ENCODE assay signal across 21 cellular contexts in genomic region chr6:168131464-168132415, GRCh38. TPM values are rescaled to one million over a fixed set of nuclear protein-coding genes. Genes with fewer than 3 reads are reported as not detected.
DNase-seq lines count a peak whose midpoint lies in the region; ATAC-seq and TF ChIP-seq lines count a peak whose summit lies in the region.
"Had no signal": no experiment of that assay in that cellular context is flagged by ENCODE, and none has a peak within 500 bp of the region (broad histone marks: within the 10 kb centered on the region; RNA-seq: fewer than 3 reads in every experiment).

No MANE protein-coding gene starts in this region.

- DNase-seq in GM23248: no peak
- no peak for DNase-seq in IMR-90
- DNase-seq in neural progenitor cell (ENCODE audit: low spot score): peak; percentile 56
- no peak for DNase-seq in omental fat pad (ENCODE audit: low spot score)
- DNase-seq in GOT3 (lab: John Stamatoyannopoulos, UW): no peak
- DNase-seq in activated T-helper 1 cell treated with anti-CD3 and anti-CD28 coated beads, Interleukin-12 subunit alpha, Interleukin-12 subunit beta, Interleukin-2, Interleukin-4 antibody, amounts not matched to agents 30 ng/mL and 10 ng/mL and 1 ng/mL, durations not matched to agents 14 hours and 24 hours and 36 hours (ENCODE audit: low spot score): no peak
- DNase-seq: activated naive CD4-positive, alpha-beta T cell; dermis blood vessel endothelial cell; mucosa of descending colon; NCI-H187; OCI-M1; pancreas; small intestine; stimulated activated CD4-positive, alpha-beta T cell treated with anti-CD3 and anti-CD28 coated beads, Interleukin-4, amount 100 ng/mL, for 4 hours had no signal

- no peak overlapping the region for H3K18ac ChIP-seq in IMR-90 (ENCODE audit: low read depth, low read length)

- no peaks in the 10 kb centered on the region for H3K27me3 ChIP-seq in GM23248 (replicated peaks; ENCODE audit: insufficient read depth)
- peaks cover 7% of the 10 kb centered on the region for H3K27me3 ChIP-seq in IMR-90 (ENCODE audit: control insufficient read depth, insufficient read depth, low read length)
- H3K27me3 ChIP-seq in neural progenitor cell: peaks cover 13% of the 10 kb centered on the region
- H3K27me3 ChIP-seq: pancreas had no signal

- no peaks in the 10 kb centered on the region for H3K9me3 Mint-ChIP-seq in neural progenitor cell
- no peaks in the 10 kb centered on the region for H3K9me3 Mint-ChIP-seq in activated T-helper 1 cell treated with anti-CD3 and anti-CD28 coated beads, Interleukin-12 subunit alpha, Interleukin-12 subunit beta, Interleukin-2, Interleukin-4 antibody, amounts not matched to agents 30 ng/mL and 10 ng/mL and 1 ng/mL, durations not matched to agents 14 hours and 24 hours and 36 hours

- H4K20me1 ChIP-seq in GM23248 (ENCODE audit: insufficient read depth) (no peaks in the 10 kb centered on the region), IMR-90 (ENCODE audit: insufficient read depth, low read length) (no peaks in the 10 kb centered on the region), neural progenitor cell (ENCODE audit: low read depth) (no peaks in the 10 kb centered on the region)

- no TSS peak for BruUV-seq in IMR-90 (replicated peaks; lab: Mats Ljungman, UMichigan)

- H3K9me3 ChIP-seq in GM23248 (ENCODE audit: low read depth) (no peaks in the 10 kb centered on the region), IMR-90 (ENCODE audit: control insufficient read depth, insufficient read depth, low read length) (no peaks in the 10 kb centered on the region), iPS-18c (ENCODE audit: control insufficient read depth, insufficient read depth, low read length) (no peaks in the 10 kb centered on the region), neural progenitor cell (ENCODE audit: low read depth) (no peaks in the 10 kb centered on the region)
- H3K9me3 ChIP-seq: mucosa of descending colon, pancreas, suprapubic skin had no signal

- peak overlapping the region; percentile 86 for H3K4me2 ChIP-seq in GM23248 (ENCODE audit: unreplicated experiment)
- H3K4me2 ChIP-seq in IMR-90 (ENCODE audit: low read depth, low read length): no peak overlapping the region; the same call in 1 of the 2 replicates
- peak overlapping the region; percentile 60 for H3K4me2 ChIP-seq in neural progenitor cell

- no peaks in the 10 kb centered on the region for H3K9me2 ChIP-seq in GM23248 (ENCODE audit: insufficient read depth)

- H2BK15ac ChIP-seq in IMR-90 (ENCODE audit: low read depth, low read length): no peak overlapping the region

- H2BK5ac ChIP-seq in IMR-90 (ENCODE audit: low read depth, low read length, poor library complexity, severe bottlenecking): no peak overlapping the region

- WGBS in GM23248 (ENCODE audit: low coverage in 1 of 2, low lambda C conversion rate in 2 of 2, missing lambda C conversion rate in 2 of 2), 2 experiments: 91 to 92% methylated on average over 20 of the region's 20 CpGs
- WGBS in IMR-90 (ENCODE audit: extremely low coverage in 2 of 2, insufficient read length in 1 of 2), 2 experiments: 92% methylated on average over 12 of the region's 20 CpGs; no CpG with 5 or more reads in 1 of the 2 experiments

- TF ChIP-seq RAD21 in IMR-90 (IDR thresholded peaks at IDR 0.05; ENCODE audit: low read length): no peak

- peak overlapping the region; percentile 73; the same call in 1 of the 2 replicates for H3K9ac ChIP-seq in GM23248
- no peak overlapping the region for H3K9ac ChIP-seq in IMR-90 (ENCODE audit: low read depth, low read length)
- no peak overlapping the region for H3K9ac ChIP-seq in neural progenitor cell

- no peak overlapping the region for H3K23ac ChIP-seq in IMR-90 (ENCODE audit: low read depth, low read length)

- POLR2A ChIA-PET in IMR-90 (lab: Charles Lee; ENCODE audit: unreplicated experiment): no interaction called here

- H3K36me3 Mint-ChIP-seq in neural progenitor cell: no peaks in the 10 kb centered on the region
- H3K36me3 Mint-ChIP-seq in activated T-helper 1 cell treated with anti-CD3 and anti-CD28 coated beads, Interleukin-12 subunit alpha, Interleukin-12 subunit beta, Interleukin-2, Interleukin-4 antibody, amounts not matched to agents 30 ng/mL and 10 ng/mL and 1 ng/mL, durations not matched to agents 14 hours and 24 hours and 36 hours (ENCODE audit: low read depth): no peaks in the 10 kb centered on the region

- H2AK5ac ChIP-seq in IMR-90 (ENCODE audit: low read depth, low read length): no peak overlapping the region

- peak overlapping the region; percentile 34 for H2AK9ac ChIP-seq in IMR-90 (replicated peaks; ENCODE audit: low read depth, low read length, poor library complexity)

- peak overlapping the region; percentile 5 for H3K27ac Mint-ChIP-seq in neural progenitor cell
- H3K27ac Mint-ChIP-seq in activated T-helper 1 cell treated with anti-CD3 and anti-CD28 coated beads, Interleukin-12 subunit alpha, Interleukin-12 subunit beta, Interleukin-2, Interleukin-4 antibody, amounts not matched to agents 30 ng/mL and 10 ng/mL and 1 ng/mL, durations not matched to agents 14 hours and 24 hours and 36 hours: no peak overlapping the region

- H3K4me3 Mint-ChIP-seq in neural progenitor cell: no peak overlapping the region
- H3K4me3 Mint-ChIP-seq in activated T-helper 1 cell treated with anti-CD3 and anti-CD28 coated beads, Interleukin-12 subunit alpha, Interleukin-12 subunit beta, Interleukin-2, Interleukin-4 antibody, amounts not matched to agents 30 ng/mL and 10 ng/mL and 1 ng/mL, durations not matched to agents 14 hours and 24 hours and 36 hours: no peak overlapping the region

- H4K8ac ChIP-seq in IMR-90 (ENCODE audit: low read depth in 2 of 2, low read length in 2 of 2): no peak overlapping the region

- H3K27ac ChIP-seq in GM23248 (no peak overlapping the region), IMR-90 (ENCODE audit: insufficient read depth, low read length) (no peak overlapping the region), neural progenitor cell (no peak overlapping the region)
- H3K27ac ChIP-seq: pancreas, suprapubic skin had no signal

- H3K27me3 Mint-ChIP-seq in neural progenitor cell (ENCODE audit: insufficient read depth, low read depth): peaks cover 5% of the 10 kb centered on the region
- no peaks in the 10 kb centered on the region for H3K27me3 Mint-ChIP-seq in activated T-helper 1 cell treated with anti-CD3 and anti-CD28 coated beads, Interleukin-12 subunit alpha, Interleukin-12 subunit beta, Interleukin-2, Interleukin-4 antibody, amounts not matched to agents 30 ng/mL and 10 ng/mL and 1 ng/mL, durations not matched to agents 14 hours and 24 hours and 36 hours (ENCODE audit: insufficient read depth)

- H3K4ac ChIP-seq in IMR-90 (ENCODE audit: low read depth, low read length): no peak overlapping the region

- H3K79me2 ChIP-seq in GM23248 (ENCODE audit: insufficient read depth) (no peaks in the 10 kb centered on the region), neural progenitor cell (ENCODE audit: low read depth) (no peaks in the 10 kb centered on the region)

- intact Hi-C loops in IMR-90 (cut with micrococcal nuclease): loop anchor here (1.0 to 2.0 kb wide), 2 partner anchors 43 to 71 kb away; no protein-coding TSS in a partner anchor
- intact Hi-C loops in activated T-helper 1 cell treated with anti-CD3 and anti-CD28 coated beads, Interleukin-12 subunit alpha, Interleukin-12 subunit beta, Interleukin-2, Interleukin-4 antibody, amounts not matched to agents 30 ng/mL and 10 ng/mL and 1 ng/mL, durations not matched to agents 14 hours and 24 hours and 36 hours (cut with micrococcal nuclease): no loop called here

- no peak overlapping the region for H4K91ac ChIP-seq in IMR-90 (ENCODE audit: insufficient read depth, low read depth, low read length)

- H2AFZ ChIP-seq in GM23248: no peak overlapping the region
- H2AFZ ChIP-seq in IMR-90 (replicated peaks; ENCODE audit: low read length, poor library complexity): no peak overlapping the region
- no peak overlapping the region for H2AFZ ChIP-seq in neural progenitor cell (replicated peaks)

- dilution Hi-C loops in IMR-90 (cut with HindIII; ENCODE audit: low sequenced_read_pairs, unreplicated experiment): no loop called here

- H3F3A ChIP-seq in GM23248 (ENCODE audit: insufficient read depth) (no peaks in the 10 kb centered on the region), neural progenitor cell (ENCODE audit: low read depth) (peaks cover 16% of the 10 kb centered on the region)

- H2BK120ac ChIP-seq in IMR-90 (ENCODE audit: low read depth, low read length): no peak overlapping the region

- H3K4me3 ChIP-seq in GM23248 (no peak overlapping the region), IMR-90 (ENCODE audit: insufficient read depth, low read depth, low read length) (no peak overlapping the region), iPS-18c (ENCODE audit: insufficient read depth, low read depth, low read length) (peak overlapping the region; percentile 3; the same call in 1 of the 2 replicates), neural progenitor cell (no peak overlapping the region)
- H3K4me3 ChIP-seq: mucosa of descending colon, pancreas had no signal

- H3K79me1 ChIP-seq in IMR-90 (ENCODE audit: low read depth in 1 of 2, low read length in 2 of 2): no peaks in the 10 kb centered on the region

- CTCF ChIA-PET in IMR-90 (lab: Yijun Ruan, JAX): interaction anchor here (0.8 to 2.4 kb wide), 4 partner anchors 14 to 247 kb away, joined by 3 to 10 read pairs (median 6); no protein-coding TSS in a partner anchor

- H3K56ac ChIP-seq in IMR-90 (ENCODE audit: extremely low read depth, insufficient read depth, low read length): no peak overlapping the region

- H4K5ac ChIP-seq in IMR-90 (ENCODE audit: low read depth, low read length): no peak overlapping the region

- H3K4me1 ChIP-seq in GM23248 (ENCODE audit: insufficient read depth): peaks cover 3% of the 10 kb centered on the region; the same call in 1 of the 2 replicates
- H3K4me1 ChIP-seq in IMR-90 (ENCODE audit: control insufficient read depth, insufficient read depth, low read length): peaks cover 2% of the 10 kb centered on the region; the same call in 1 of the 2 replicates
- peaks cover 22% of the 10 kb centered on the region for H3K4me1 ChIP-seq in neural progenitor cell
- H3K4me1 ChIP-seq: pancreas had no signal

- peaks cover 32% of the 10 kb centered on the region for H3K4me1 Mint-ChIP-seq in neural progenitor cell
- H3K4me1 Mint-ChIP-seq in activated T-helper 1 cell treated with anti-CD3 and anti-CD28 coated beads, Interleukin-12 subunit alpha, Interleukin-12 subunit beta, Interleukin-2, Interleukin-4 antibody, amounts not matched to agents 30 ng/mL and 10 ng/mL and 1 ng/mL, durations not matched to agents 14 hours and 24 hours and 36 hours (ENCODE audit: low read depth): no peaks in the 10 kb centered on the region

- in situ Hi-C loops in GM23248 (cut with MboI): no loop called here
- in situ Hi-C loops in IMR-90 (cut with MboI; ENCODE audit: low sequenced_read_pairs): no loop called here

- H3K14ac ChIP-seq in IMR-90 (replicated peaks; ENCODE audit: low read depth, low read length): no peak overlapping the region

- H3K9me1 ChIP-seq in IMR-90 (ENCODE audit: insufficient read depth, low read length): no peaks in the 10 kb centered on the region

- no peak for TF ChIP-seq POLR2A in IMR-90 (IDR thresholded peaks at IDR 0.05; ENCODE audit: low read depth, low read length)

- no peak for TF ChIP-seq CTCF in IMR-90 (conservative IDR thresholded peaks at IDR 0.05; ENCODE audit: low read depth, low read length)
- no peak for TF ChIP-seq CTCF in neural progenitor cell (IDR thresholded peaks at IDR 0.05)
- no peak for TF ChIP-seq CTCF in omental fat pad (IDR thresholded peaks at IDR 0.05)

- no peak overlapping the region for H2BK20ac ChIP-seq in IMR-90 (ENCODE audit: low read depth, low read length)

- ATAC-seq in IMR-90 (ENCODE audit: low read depth) (no peak), omental fat pad (ENCODE audit: low FRiP score) (no peak)

- H3K36me3 ChIP-seq in GM23248 (ENCODE audit: low read depth): no peaks in the 10 kb centered on the region
- no peaks in the 10 kb centered on the region for H3K36me3 ChIP-seq in IMR-90 (ENCODE audit: control insufficient read depth, insufficient read depth, low read length)
- H3K36me3 ChIP-seq in neural progenitor cell: no peaks in the 10 kb centered on the region
- H3K36me3 ChIP-seq: pancreas, suprapubic skin had no signal

RNA-seq across cellular contexts. Expression of gene FRMD1, which starts 52.7 kb away (rescaled TPM):
- total RNA-seq in GM23248 (2014; rRNA removed; shearing (Covaris generic)): not detected in 2 replicates
- polyA plus RNA-seq in GM23248 (2016; fragmentation: Nextera tagmentation; extraction: Ambion mirVana) (not detected in 2 replicates), IMR-90 (2012; rRNA removed) (not detected in 2 replicates)
- total RNA-seq in IMR-90 (2012; rRNA removed) (not detected in 2 replicates), neural progenitor cell (ENCODE audit: low replicate concordance) (0.09 TPM in 1 of 2 replicates, not detected in the other), omental fat pad (1 to 10 TPM in 2 of 4 donors, under 1 TPM in 2; 0.79 to 4.8 (median 1.7) TPM)
- not detected in 2 replicates for polyA plus RNA-seq in IMR-90 (2012; cell fraction: cytosol; rRNA removed)
- polyA plus RNA-seq in IMR-90 (2012; cell fraction: nucleus; rRNA removed; ENCODE audit: low replicate concordance): not detected in 2 replicates
- not detected in 2 replicates for total RNA-seq in activated T-helper 1 cell treated with anti-CD3 and anti-CD28 coated beads, Interleukin-12 subunit alpha, Interleukin-12 subunit beta, Interleukin-2, Interleukin-4 antibody, amounts not matched to agents 30 ng/mL and 10 ng/mL and 1 ng/mL, durations not matched to agents 14 hours and 24 hours and 36 hours
- total RNA-seq: dermis blood vessel endothelial cell, esophagus mucosa, G401, MCF 10A, pancreas, SK-MEL-5 had no signal
- polyA plus RNA-seq: keratinocyte had no signal
